In genomic region chr3:13025090-13025489, GRCh38 we compare ENCODE assay signal across 9 cellular contexts. TPM values are rescaled to one million over a fixed set of nuclear protein-coding genes. Genes with fewer than 3 reads are reported as not detected.
DNase-seq lines count a peak whose midpoint lies in the region; ATAC-seq, FAIRE-seq and TF ChIP-seq lines count a peak whose summit lies in the region.
"Had no signal": no experiment of that assay in that cellular context is flagged by ENCODE, and none has a peak within 500 bp of the region (broad histone marks: within the 10 kb centered on the region; RNA-seq: fewer than 3 reads in every experiment).

No MANE protein-coding gene starts in this region.

- H4K5ac ChIP-seq in H9 (ENCODE audit: insufficient read length, low read depth, low read length): no peak overlapping the region

- ATAC-seq in HCT116 (peak; percentile 80), left colon (peak; percentile 17), HG02840 (IDR thresholded peaks at IDR 0.05; ENCODE audit: low FRiP score, unreplicated experiment) (no peak)

- no peak overlapping the region for H3K9ac ChIP-seq in HCT116 (ENCODE audit: low read length)
- no peak overlapping the region for H3K9ac ChIP-seq in H9 (ENCODE audit: extremely low read depth, insufficient read length, low read length)

- no peak overlapping the region for H3K27ac Mint-ChIP-seq in H9
- H3K27ac Mint-ChIP-seq: nephron progenitor cell had no signal

- no peaks in the 10 kb centered on the region for H3K79me2 ChIP-seq in HCT116 (ENCODE audit: insufficient read depth, low read length)
- no peaks in the 10 kb centered on the region for H3K79me2 ChIP-seq in H9 (ENCODE audit: insufficient read depth, low read length)

- no peak overlapping the region for H3K18ac ChIP-seq in H9 (ENCODE audit: insufficient read length, low read depth, low read length)

- peak overlapping the region; percentile 33 for H3K4me2 ChIP-seq in HCT116 (ENCODE audit: low read length)
- no peak overlapping the region for H3K4me2 ChIP-seq in H9 (ENCODE audit: insufficient read depth, insufficient read length, low read length)

- no peak overlapping the region for H3K4me3 ChIP-seq in HCT116 (replicated peaks in 1 of 2; ENCODE audit: low read depth in 1 of 2, low read length in 2 of 2)

- no peak overlapping the region for H3K4ac ChIP-seq in H9 (ENCODE audit: low read depth, low read length)

- TF ChIP-seq CTCF in HCT116 (IDR thresholded peaks at IDR 0.05 in 2 of 3, conservative IDR thresholded peaks at IDR 0.05 in 1 of 3; ENCODE audit: borderline replicate concordance in 1 of 3, insufficient read depth in 1 of 3, low read depth in 2 of 3, low read length in 2 of 3) (no peak), H9 (conservative IDR thresholded peaks at IDR 0.05) (no peak)

- H2BK15ac ChIP-seq in H9 (ENCODE audit: low read depth, low read length): no peak overlapping the region

- no peaks in the 10 kb centered on the region for H3K23me2 ChIP-seq in H9 (ENCODE audit: insufficient read length, low read depth, low read length, poor library complexity, severe bottlenecking)

- no peak overlapping the region for H3K56ac ChIP-seq in H9 (ENCODE audit: insufficient read length, low read depth, low read length)

- no peaks in the 10 kb centered on the region; a peak in 1 of 5 replicates for H3K9me3 Mint-ChIP-seq in H9
- H3K9me3 Mint-ChIP-seq: nephron progenitor cell had no signal

- H3K79me1 ChIP-seq in H9 (ENCODE audit: insufficient read depth, low read depth, low read length, poor library complexity, severe bottlenecking): no peaks in the 10 kb centered on the region

- H3K36me3 ChIP-seq in HCT116 (ENCODE audit: control insufficient read depth in 1 of 2, insufficient read depth in 2 of 2, low read length in 2 of 2): no peaks in the 10 kb centered on the region

- no peak overlapping the region for H3K23ac ChIP-seq in H9 (ENCODE audit: insufficient read length, low read depth, low read length)

- no TSS peak for BruUV-seq in HCT116 (replicated peaks; lab: Mats Ljungman, UMichigan)

- H3K27me3 ChIP-seq in HCT116 (ENCODE audit: insufficient read depth, low read length) (no peaks in the 10 kb centered on the region), H9 (ENCODE audit: insufficient read depth, low read length) (no peaks in the 10 kb centered on the region)

- no peaks in the 10 kb centered on the region for H3K36me3 Mint-ChIP-seq in H9 (ENCODE audit: insufficient read depth in 1 of 3, low read depth in 3 of 3)

- TF ChIP-seq RAD21 in HCT116 (IDR thresholded peaks at IDR 0.05; ENCODE audit: low read depth): no peak

- H2BK12ac ChIP-seq in H9 (ENCODE audit: insufficient read length, low read depth, low read length): no peak overlapping the region

- no peak overlapping the region for H4K91ac ChIP-seq in H9 (ENCODE audit: insufficient read length, low read depth, low read length)

- peaks cover 10% of the 10 kb centered on the region for H3K27me3 Mint-ChIP-seq in H9 (ENCODE audit: low read depth)

- no peak overlapping the region for H4K8ac ChIP-seq in H9 (replicated peaks; ENCODE audit: insufficient read length, low read depth, low read length)

- RAD21 ChIA-PET in HCT116 (lab: Charles Lee; ENCODE audit: low non-redundant PET in 1 of 2, low total read pairs in 2 of 2, uncharacterized antibody in 2 of 2, unreplicated experiment in 2 of 2): no interaction called here

- H3K27ac ChIP-seq in HCT116 (ENCODE audit: low read depth, low read length): no peak overlapping the region
- H3K27ac ChIP-seq in H9 (ENCODE audit: insufficient read length, low read depth, low read length): no peak overlapping the region

- no peak overlapping the region for H2AK5ac ChIP-seq in H9 (ENCODE audit: insufficient read length, low read length)

- no peak overlapping the region for H2BK5ac ChIP-seq in H9 (ENCODE audit: insufficient read length, low read length)

- H3K9me3 ChIP-seq in HCT116 (ENCODE audit: control insufficient read depth in 1 of 2, insufficient read depth in 1 of 2, low read depth in 1 of 2, low read length in 2 of 2) (no peaks in the 10 kb centered on the region), H9 (ENCODE audit: control insufficient read depth, low read depth, low read length) (no peaks in the 10 kb centered on the region)

- TF ChIP-seq POLR2A in HCT116 (IDR thresholded peaks at IDR 0.05; ENCODE audit: borderline replicate concordance, extremely low read depth, insufficient read depth, insufficient read length): no peak

- no peaks in the 10 kb centered on the region for H4K20me1 ChIP-seq in HCT116 (ENCODE audit: insufficient read depth)
- no peaks in the 10 kb centered on the region for H4K20me1 ChIP-seq in H9 (ENCODE audit: control insufficient read depth, insufficient read depth, insufficient read length)

- no peak overlapping the region for H2BK120ac ChIP-seq in H9 (ENCODE audit: low read depth, low read length, poor library complexity, severe bottlenecking)

- peak; percentile 87 for DNase-seq in A172 (ENCODE audit: low spot score)
- peak; percentile 4 for DNase-seq in HCT116 (ENCODE audit: low read depth, low spot score)
- peak; percentile 88 for DNase-seq in astrocyte of the hippocampus (ENCODE audit: low read depth, low spot score)
- no peak for DNase-seq in left colon
- no peak for DNase-seq in frontal cortex (ENCODE audit: low spot score in 2 of 2)
- DNase-seq in NCI-H187 treated with DMSO at 0.1 percent for 48 hours (lab: John Stamatoyannopoulos, UW): no peak
- DNase-seq in H9: no peak
- DNase-seq: nephron progenitor cell had no signal

- no CpG with 5 or more reads among the region's 8 CpGs for WGBS in H9 (ENCODE audit: extremely low coverage, insufficient read length, low lambda C conversion rate)

- H2AFZ ChIP-seq in HCT116 (ENCODE audit: low read depth, low read length, poor library complexity, severe bottlenecking) (no peak overlapping the region), H9 (ENCODE audit: low read length) (no peak overlapping the region)

- peaks cover 21 to 33% of the 10 kb centered on the region in 2 experiments for H3K4me1 Mint-ChIP-seq in H9

- POLR2A ChIA-PET in HCT116 (lab: Charles Lee): no interaction called here

- intact Hi-C loops in HCT116 (cut with micrococcal nuclease): no loop called here
- intact Hi-C loops in left colon (cut with DNase I, micrococcal nuclease): no loop called here

- peaks cover 4 to 24% of the 10 kb centered on the region in 2 experiments; a peak in 3 of 4 replicates for H3K4me1 ChIP-seq in HCT116 (ENCODE audit: control insufficient read depth in 1 of 2, insufficient read depth in 2 of 2, low read length in 2 of 2)
- no peaks in the 10 kb centered on the region for H3K4me1 ChIP-seq in H9 (ENCODE audit: insufficient read depth, low read length)

- CTCF ChIA-PET in HCT116 (lab: Charles Lee): no interaction called here

- no peak overlapping the region for H3T11ph ChIP-seq in H9 (ENCODE audit: low read length)

- no peaks in the 10 kb centered on the region for H3K9me2 ChIP-seq in HCT116 (ENCODE audit: insufficient read depth)

- FAIRE-seq in frontal cortex (lab: Jason Lieb, UNC): no peak

- H3K14ac ChIP-seq in H9 (ENCODE audit: insufficient read depth, low read length): no peak overlapping the region; the same call in 1 of the 2 replicates

- no peak overlapping the region for H2BK20ac ChIP-seq in H9 (ENCODE audit: low read depth, low read length, poor library complexity, severe bottlenecking)

- no peak overlapping the region for H3K4me3 Mint-ChIP-seq in H9
- H3K4me3 Mint-ChIP-seq: nephron progenitor cell had no signal

TF ChIP-seq in HCT116, 20 proteins besides CTCF, POLR2A, EP300 and RAD21:
- TF ChIP-seq ZFX (IDR thresholded peaks at IDR 0.05) (no peak), ELF1 (IDR thresholded peaks at IDR 0.05; ENCODE audit: borderline replicate concordance, low read depth) (no peak), SP1 (IDR thresholded peaks at IDR 0.05; ENCODE audit: low read depth) (no peak), CBX3 (IDR thresholded peaks at IDR 0.05; ENCODE audit: low read depth) (no peak), SRF (IDR thresholded peaks at IDR 0.05; ENCODE audit: low read depth) (no peak), TCF7L2 (IDR thresholded peaks at IDR 0.05; ENCODE audit: borderline replicate concordance, extremely low read depth, insufficient read depth, insufficient read length) (peak; percentile 11), EGR1 (IDR thresholded peaks at IDR 0.05; ENCODE audit: low read depth) (no peak)
- TF ChIP-seq, protein P1, sequence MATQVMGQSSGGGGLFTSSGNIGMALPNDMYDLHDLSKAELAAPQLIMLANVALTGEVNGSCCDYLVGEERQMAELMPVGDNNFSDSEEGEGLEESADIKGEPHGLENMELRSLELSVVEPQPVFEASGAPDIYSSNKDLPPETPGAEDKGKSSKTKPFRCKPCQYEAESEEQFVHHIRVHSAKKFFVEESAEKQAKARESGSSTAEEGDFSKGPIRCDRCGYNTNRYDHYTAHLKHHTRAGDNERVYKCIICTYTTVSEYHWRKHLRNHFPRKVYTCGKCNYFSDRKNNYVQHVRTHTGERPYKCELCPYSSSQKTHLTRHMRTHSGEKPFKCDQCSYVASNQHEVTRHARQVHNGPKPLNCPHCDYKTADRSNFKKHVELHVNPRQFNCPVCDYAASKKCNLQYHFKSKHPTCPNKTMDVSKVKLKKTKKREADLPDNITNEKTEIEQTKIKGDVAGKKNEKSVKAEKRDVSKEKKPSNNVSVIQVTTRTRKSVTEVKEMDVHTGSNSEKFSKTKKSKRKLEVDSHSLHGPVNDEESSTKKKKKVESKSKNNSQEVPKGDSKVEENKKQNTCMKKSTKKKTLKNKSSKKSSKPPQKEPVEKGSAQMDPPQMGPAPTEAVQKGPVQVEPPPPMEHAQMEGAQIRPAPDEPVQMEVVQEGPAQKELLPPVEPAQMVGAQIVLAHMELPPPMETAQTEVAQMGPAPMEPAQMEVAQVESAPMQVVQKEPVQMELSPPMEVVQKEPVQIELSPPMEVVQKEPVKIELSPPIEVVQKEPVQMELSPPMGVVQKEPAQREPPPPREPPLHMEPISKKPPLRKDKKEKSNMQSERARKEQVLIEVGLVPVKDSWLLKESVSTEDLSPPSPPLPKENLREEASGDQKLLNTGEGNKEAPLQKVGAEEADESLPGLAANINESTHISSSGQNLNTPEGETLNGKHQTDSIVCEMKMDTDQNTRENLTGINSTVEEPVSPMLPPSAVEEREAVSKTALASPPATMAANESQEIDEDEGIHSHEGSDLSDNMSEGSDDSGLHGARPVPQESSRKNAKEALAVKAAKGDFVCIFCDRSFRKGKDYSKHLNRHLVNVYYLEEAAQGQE (IDR thresholded peaks at IDR 0.05; ENCODE audit: low read depth): no peak

RNA-seq across cellular contexts. Expression of gene IQSEC1, which starts 48.1 kb away (rescaled TPM):
- 22.5 and 25.8 TPM in 2 replicates for total RNA-seq in A172 (2014; rRNA removed; shearing (Covaris generic))
- total RNA-seq in HCT116 (2021; ENCODE audit: unreplicated experiment): 28.1 TPM
- polyA plus RNA-seq in HCT116 (2012): 15.0 and 15.2 TPM in 2 replicates
- total RNA-seq in left colon: 10 to 100 TPM; 17.2 to 23.6 TPM
- total RNA-seq in frontal cortex: 14.3 TPM
- 17.8 and 19.1 TPM in 2 replicates for total RNA-seq in H9 (2021)

Comparison
In these comparisons a context has a peak if more than half of its experiments do, and no peak if none do; other contexts are left out.
1. DNase-seq: peak in A172 (single experiment), HCT116 (single experiment) and astrocyte of the hippocampus (single experiment); none in left colon (0 of 2), frontal cortex (0 of 2), NCI-H187 treated with DMSO at 0.1 percent for 48 hours (single experiment) and H9 (single experiment).